9 cellular contexts compared by ENCODE assay signal in the genomic region with DNA sequence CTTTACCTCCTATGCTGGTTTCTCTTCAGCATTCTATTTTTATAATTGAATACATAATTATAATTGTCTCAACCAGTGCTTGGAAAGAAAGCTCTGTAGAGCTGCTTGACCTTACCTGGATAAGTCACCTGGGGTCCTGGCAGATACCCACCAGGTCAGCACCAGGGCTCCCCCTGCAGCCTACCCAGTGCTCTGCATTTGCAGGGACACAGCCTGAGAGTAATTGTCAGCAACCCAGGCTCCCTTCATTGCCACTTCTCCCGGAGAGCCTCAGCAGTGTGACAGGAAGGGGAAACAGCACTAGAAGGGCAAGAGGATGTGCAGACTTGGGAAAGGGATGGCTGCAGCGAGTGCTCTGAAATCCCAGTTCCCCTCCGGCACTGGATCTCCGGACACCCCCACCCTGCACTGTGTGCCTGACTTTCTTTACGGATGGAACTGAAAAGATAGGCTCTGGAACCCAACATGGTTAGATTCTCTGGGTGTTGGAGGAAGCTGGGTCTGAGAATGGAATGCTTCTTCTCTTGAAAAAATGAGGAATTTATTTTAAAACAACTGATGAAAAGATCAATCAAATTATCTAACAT. TPM values are rescaled to one million over a fixed set of nuclear protein-coding genes. Genes with fewer than 3 reads are reported as not detected.
DNase-seq lines count a peak whose midpoint lies in the region; ATAC-seq, FAIRE-seq and TF ChIP-seq lines count a peak whose summit lies in the region.
"Had no signal": no experiment of that assay in that cellular context is flagged by ENCODE, and none has a peak within 500 bp of the region (broad histone marks: within the 10 kb centered on the region; RNA-seq: fewer than 3 reads in every experiment).

No MANE protein-coding gene starts in this region.

- DNase-seq in NCI-H510A treated with DMSO at 0.1 percent for 48 hours (lab: John Stamatoyannopoulos, UW) (peak; percentile 1), NCI-H510A (lab: John Stamatoyannopoulos, UW) (no peak), HFF-Myc (ENCODE audit: extremely low read depth, low read depth) (no peak), PC-3 (peak; percentile 29), choroid plexus epithelial cell (ENCODE audit: low read depth) (no peak), pancreas (peak; percentile 59 to 83 (median 78)), mesothelial cell of epicardium (ENCODE audit: low spot score in 2 of 2, unreplicated experiment in 2 of 2) (no peak)

- H3K36me3 Mint-ChIP-seq in mesothelial cell of epicardium: no peaks in the 10 kb centered on the region

- ATAC-seq in PC-3 (peak; percentile 71), pancreas (peak; percentile 97 to 100 (median 98)), GM21360 (IDR thresholded peaks at IDR 0.05; ENCODE audit: unreplicated experiment) (no peak)

- FAIRE-seq in pancreas (lab: Jason Lieb, UNC): no peak

- H3K36me3 ChIP-seq in PC-3 (ENCODE audit: low read depth, low read length): no peaks in the 10 kb centered on the region
- no peaks in the 10 kb centered on the region for H3K36me3 ChIP-seq in pancreas

- H3K4me1 Mint-ChIP-seq in mesothelial cell of epicardium: peaks cover 2% of the 10 kb centered on the region

- H2AFZ ChIP-seq in PC-3 (ENCODE audit: low read length): 0 out of 2 replicates have a peak overlapping the region, but pooled peaks have one; percentile 55

- H3K4me1 ChIP-seq in PC-3 (ENCODE audit: insufficient read depth, low read length) (no peaks in the 10 kb centered on the region), pancreas (no peaks in the 10 kb centered on the region)

- no peak overlapping the region for H3K4me2 ChIP-seq in PC-3 (ENCODE audit: low read length)

- no peaks in the 10 kb centered on the region for H3K9me3 ChIP-seq in PC-3 (ENCODE audit: low read length)
- no peaks in the 10 kb centered on the region for H3K9me3 ChIP-seq in pancreas

- no peaks in the 10 kb centered on the region for H4K20me1 ChIP-seq in PC-3 (ENCODE audit: low read length)

- no peaks in the 10 kb centered on the region for H3F3A ChIP-seq in PC-3 (ENCODE audit: low read length, unreplicated experiment)

- H3K9ac ChIP-seq in PC-3 (ENCODE audit: low read length): no peak overlapping the region

- intact Hi-C loops in PC-3 (cut with micrococcal nuclease) (no loop called here), pancreas (cut with DNase I) (no loop called here)

- TF ChIP-seq CTCF in HFF-Myc (IDR thresholded peaks at IDR 0.05; ENCODE audit: low read depth, low read length, missing control alignments): peak; percentile 60
- TF ChIP-seq CTCF in PC-3 (conservative IDR thresholded peaks at IDR 0.05; ENCODE audit: low read depth, low read length): peak; percentile 57
- TF ChIP-seq CTCF in choroid plexus epithelial cell (conservative IDR thresholded peaks at IDR 0.05; ENCODE audit: low read depth, low read length): peak; percentile 58
- TF ChIP-seq CTCF in pancreas (IDR thresholded peaks at IDR 0.05): peak in 3 of 4 donors; percentile 39 to 51 (median 40)
- no peak for TF ChIP-seq CTCF in mesothelial cell of epicardium (IDR thresholded peaks at IDR 0.05; ENCODE audit: unreplicated experiment)

- H3K27ac ChIP-seq in PC-3 (ENCODE audit: low read length) (no peak overlapping the region), pancreas (no peak overlapping the region)

- H3K9me2 ChIP-seq in PC-3 (replicated peaks; ENCODE audit: low read length): no peaks in the 10 kb centered on the region

- POLR2A ChIA-PET in PC-3 (lab: Charles Lee; ENCODE audit: unreplicated experiment): no interaction called here

- no peak overlapping the region for H3K4me3 ChIP-seq in HFF-Myc (replicated peaks; ENCODE audit: low read depth, low read length)
- H3K4me3 ChIP-seq in PC-3 (ENCODE audit: low read length): no peak overlapping the region
- H3K4me3 ChIP-seq in choroid plexus epithelial cell (ENCODE audit: low read depth, low read length): no peak overlapping the region
- H3K4me3 ChIP-seq in pancreas: no peak overlapping the region

- H3K9me3 Mint-ChIP-seq in mesothelial cell of epicardium: peaks cover 7% of the 10 kb centered on the region

- WGBS in pancreas, 2 donors: 22 to 30% methylated on average over 5 of the region's 5 CpGs

- H3K27me3 ChIP-seq in PC-3 (ENCODE audit: low read length) (peaks cover 10% of the 10 kb centered on the region; the same call in 1 of the 2 replicates), pancreas (no peaks in the 10 kb centered on the region)

- peaks cover 10% of the 10 kb centered on the region for H3K27me3 Mint-ChIP-seq in mesothelial cell of epicardium (ENCODE audit: low read depth)

- CTCF ChIA-PET in PC-3 (lab: Charles Lee): no interaction called here

- no peak overlapping the region for H3K4me3 Mint-ChIP-seq in mesothelial cell of epicardium

- no TSS peak for BruUV-seq in PC-3 (replicated peaks; lab: Mats Ljungman, UMichigan)

- H3K79me2 ChIP-seq in PC-3 (ENCODE audit: low read length): no peaks in the 10 kb centered on the region

- H3K27ac Mint-ChIP-seq in mesothelial cell of epicardium: no peak overlapping the region

RNA-seq across cellular contexts. Expression of gene PAX4, which starts 11.4 kb away (rescaled TPM):
- total RNA-seq in PC-3 (2014; rRNA removed) (not detected in 2 replicates), pancreas (under 1 TPM in 2 of 6 donors, not detected in 4; 0.09 to 0.21 TPM), mesothelial cell of epicardium (not detected in 3 replicates)
- under 1 TPM in 1 of 2 donors, not detected in 1; 0.42 TPM for polyA plus RNA-seq in pancreas
- total RNA-seq: skeletal muscle tissue had no signal

RNA-seq across cellular contexts. Expression of gene SND1, which starts 22.6 kb away (rescaled TPM):
- 139 and 158 TPM in 2 replicates for total RNA-seq in PC-3 (2014; rRNA removed)
- total RNA-seq in pancreas: 100 to 1,000 TPM; 206 to 308 (median 258) TPM
- polyA plus RNA-seq in pancreas: 100 to 1,000 TPM in 1 of 2 donors, 10 to 100 TPM in 1; 84.1 to 132 TPM
- 205 to 211 TPM (median 208 TPM) in 3 replicates for total RNA-seq in mesothelial cell of epicardium

RNA-seq across cellular contexts. Expression of gene FSCN3, which starts 35.8 kb away (rescaled TPM):
- total RNA-seq in PC-3 (2014; rRNA removed) (0.40 and 2.2 TPM in 2 replicates), pancreas (under 1 TPM in 3 of 6 donors, not detected in 3; 0.37 to 0.49 (median 0.41) TPM), mesothelial cell of epicardium (2.1 to 2.3 TPM (median 2.2 TPM) in 3 replicates)
- polyA plus RNA-seq in pancreas: under 1 TPM; 0.89 to 0.95 TPM
- total RNA-seq: skeletal muscle tissue had no signal

RNA-seq across cellular contexts. Expression of gene ARF5, which starts 41.1 kb away (rescaled TPM):
- total RNA-seq in PC-3 (2014; rRNA removed): 163 and 187 TPM in 2 replicates
- 10 to 100 TPM; 71.0 to 86.4 (median 76.8) TPM for total RNA-seq in pancreas
- 100 to 1,000 TPM; 160 to 207 TPM for polyA plus RNA-seq in pancreas
- total RNA-seq in mesothelial cell of epicardium: 165 to 171 TPM (median 168 TPM) in 3 replicates

RNA-seq across cellular contexts. Expression of gene GCC1, which starts 44.0 kb away (rescaled TPM):
- 11.2 and 11.9 TPM in 2 replicates for total RNA-seq in PC-3 (2014; rRNA removed)
- total RNA-seq in pancreas: 10 to 100 TPM in 1 of 6 donors, 1 to 10 TPM in 5; 6.5 to 12.2 (median 7.0) TPM
- polyA plus RNA-seq in pancreas: 1 to 10 TPM; 4.3 to 4.6 TPM
- 16.6 to 17.5 TPM (median 17.2 TPM) in 3 replicates for total RNA-seq in mesothelial cell of epicardium

Comparison
In these comparisons a context has a peak if more than half of its experiments do, and no peak if none do; other contexts are left out.
1. DNase-seq: peak in NCI-H510A treated with DMSO at 0.1 percent for 48 hours (single experiment), PC-3 (single experiment) and pancreas (6 of 6); none in NCI-H510A (single experiment), HFF-Myc (single experiment), choroid plexus epithelial cell (single experiment) and mesothelial cell of epicardium (0 of 2).